In the genomic region with DNA sequence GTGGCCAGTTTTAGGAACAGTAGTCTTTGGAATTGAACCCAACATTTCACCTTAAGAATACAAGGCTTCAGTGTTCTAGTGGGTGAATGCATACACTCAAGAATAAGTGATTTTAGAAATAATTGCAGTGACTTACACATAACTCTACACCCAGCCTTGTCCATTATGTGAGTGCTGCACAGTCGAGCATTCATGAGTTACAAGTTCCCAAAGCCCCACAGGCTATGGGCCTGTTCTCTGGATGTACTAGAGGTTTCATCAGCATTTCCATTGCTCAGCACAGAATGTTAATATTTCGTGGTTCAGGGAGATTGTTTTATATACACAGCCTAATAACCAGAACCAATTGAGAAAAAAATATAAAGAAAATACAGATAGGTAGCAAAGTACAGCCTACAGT, we compare ENCODE assay signal across 18 cellular contexts.
"Had no signal": no experiment of that assay in that cellular context is flagged by ENCODE, and none has a peak within 500 bp of the region (broad histone marks: within the 10 kb centered on the region; RNA-seq: fewer than 3 reads in every experiment).

No MANE protein-coding gene starts in this region.

- H3K36me3 Mint-ChIP-seq: immature natural killer cell had no signal

- H3K4me3 Mint-ChIP-seq: activated naive CD4-positive, alpha-beta T cell treated with anti-CD3 and anti-CD28 coated beads for 36 hours; activated naive CD8-positive, alpha-beta T cell treated with anti-CD3 and anti-CD28 coated beads, Interleukin-2, amount 50 U/mL, for 24 hours; immature natural killer cell had no signal

- H3K9me3 ChIP-seq: gastrocnemius medialis, heart left ventricle, lower lobe of right lung, sigmoid colon had no signal

- H3K4me3 ChIP-seq: gastrocnemius medialis, heart left ventricle, lower lobe of right lung, sigmoid colon had no signal

- DNase-seq: activated CD4-positive, alpha-beta T cell treated with anti-CD3 and anti-CD28 coated beads for 1 hour; activated CD4-positive, alpha-beta T cell treated with anti-CD3 and anti-CD28 coated beads, Interleukin-2, amount 50 U/mL, for 4 hours; activated naive CD4-positive, alpha-beta T cell treated with anti-CD3 and anti-CD28 coated beads for 36 hours; activated naive CD8-positive, alpha-beta T cell treated with anti-CD3 and anti-CD28 coated beads, Interleukin-2, amount 50 U/mL, for 24 hours; activated T-cell treated with anti-CD3 and anti-CD28 coated beads, Interleukin-2, amount 50 U/mL, for 1 hour; caudate nucleus; cortex of kidney; effector CD8-positive, alpha-beta T cell; gastrocnemius medialis; heart left ventricle; immature natural killer cell; lower lobe of right lung; midbrain; sigmoid colon; stimulated activated CD4-positive, alpha-beta T cell treated with anti-CD3 and anti-CD28 coated beads, Interleukin-2, amount 100 ng/mL, for 24 hours; T-helper 1 cell; T1000 had no signal

- H3K9me3 Mint-ChIP-seq: activated naive CD4-positive, alpha-beta T cell treated with anti-CD3 and anti-CD28 coated beads for 36 hours; activated naive CD8-positive, alpha-beta T cell treated with anti-CD3 and anti-CD28 coated beads, Interleukin-2, amount 50 U/mL, for 24 hours; activated T-helper 2 cell treated with anti-CD3 and anti-CD28 coated beads, Interferon-gamma antibody, Interleukin-2, Interleukin-4, amounts not matched to agents 10 μg/mL and 5 μg/mL and 100 μg/mL, durations not matched to agents 14 hours and 24 hours and 36 hours; immature natural killer cell had no signal

- H3K27me3 ChIP-seq: gastrocnemius medialis, heart left ventricle, sigmoid colon had no signal

- H3K4me1 ChIP-seq: gastrocnemius medialis, sigmoid colon had no signal

- H3K36me3 ChIP-seq: gastrocnemius medialis, sigmoid colon had no signal

- ATAC-seq: gastrocnemius medialis, heart left ventricle, lower lobe of right lung had no signal

- H3K27ac Mint-ChIP-seq: activated naive CD4-positive, alpha-beta T cell treated with anti-CD3 and anti-CD28 coated beads for 36 hours; activated naive CD8-positive, alpha-beta T cell treated with anti-CD3 and anti-CD28 coated beads, Interleukin-2, amount 50 U/mL, for 24 hours; activated T-helper 2 cell treated with anti-CD3 and anti-CD28 coated beads, Interferon-gamma antibody, Interleukin-2, Interleukin-4, amounts not matched to agents 10 μg/mL and 5 μg/mL and 100 μg/mL, durations not matched to agents 14 hours and 24 hours and 36 hours; immature natural killer cell had no signal
